10 cellular contexts compared by ENCODE assay signal in genomic region chr1:12540580-12541273, GRCh38.
DNase-seq lines count a peak whose midpoint lies in the region; ATAC-seq and TF ChIP-seq lines count a peak whose summit lies in the region.
"Had no signal": no experiment of that assay in that cellular context is flagged by ENCODE, and none has a peak within 500 bp of the region (broad histone marks: within the 10 kb centered on the region; RNA-seq: fewer than 3 reads in every experiment).

No MANE protein-coding gene starts in this region.

- H3K9ac ChIP-seq in skeletal muscle satellite cell (ENCODE audit: low read depth, low read length) = peak overlapping the region; percentile 42

- H3K36me3 ChIP-seq in HEK293 (ENCODE audit: control insufficient read depth in 2 of 2, insufficient read depth in 1 of 2, low read length in 2 of 2) = no peaks in the 10 kb centered on the region
- no peaks in the 10 kb centered on the region for H3K36me3 ChIP-seq in lower lobe of right lung
- no peaks in the 10 kb centered on the region for H3K36me3 ChIP-seq in skeletal muscle satellite cell (ENCODE audit: insufficient read depth, low read length)

- DNase-seq in coronary artery (ENCODE audit: low spot score) (peak; percentile 75), lower lobe of right lung (peak; percentile 13), NCI-H526 treated with DMSO at 0.1 percent for 48 hours (lab: John Stamatoyannopoulos, UW) (no peak), left colon (no peak)
- DNase-seq in stimulated activated CD4-positive, alpha-beta T cell treated with anti-CD3 and anti-CD28 coated beads, Interleukin-2, amount 100 ng/mL, for 48 hours = no peak
- DNase-seq: CD4-positive, alpha-beta T cell; naive thymus-derived CD8-positive, alpha-beta T cell had no signal

- ATAC-seq in lower lobe of right lung (no peak), left colon (no peak), HG02970 (IDR thresholded peaks at IDR 0.05; ENCODE audit: low FRiP score, unreplicated experiment) (no peak)
- ATAC-seq: naive thymus-derived CD8-positive, alpha-beta T cell had no signal

- POLR2A ChIA-PET in HEK293 (lab: Yijun Ruan, JAX) = interaction anchor here (1.0 to 2.0 kb wide), 5 partner anchors 9 to 78 kb away, joined by 3 to 5 read pairs (median 3); no protein-coding TSS in a partner anchor

- no peak overlapping the region for H3K4me3 ChIP-seq in HEK293 (ENCODE audit: low read depth, low read length)
- peak overlapping the region; percentile 38 for H3K4me3 ChIP-seq in coronary artery
- no peak overlapping the region for H3K4me3 ChIP-seq in lower lobe of right lung
- peak overlapping the region; percentile 45 for H3K4me3 ChIP-seq in skeletal muscle satellite cell (ENCODE audit: low read length)

- H3K9me3 ChIP-seq in HEK293 (ENCODE audit: control insufficient read depth, insufficient read depth, low read depth, low read length) (no peaks in the 10 kb centered on the region), lower lobe of right lung (peaks cover 4% of the 10 kb centered on the region), skeletal muscle satellite cell (replicated peaks; ENCODE audit: low read length) (peaks cover 5% of the 10 kb centered on the region)

- intact Hi-C loops in lower lobe of right lung (cut with DNase I) = no loop called here
- intact Hi-C loops in left colon (cut with DNase I, micrococcal nuclease) = loop anchor here in 1 of 2 donors (10.0 kb wide), 1 partner anchor 54 kb away; no protein-coding TSS in a partner anchor

- TF ChIP-seq CTCF in HEK293 (tag by site-specific recombination; IDR thresholded peaks at IDR 0.05) (no peak), coronary artery (IDR thresholded peaks at IDR 0.05) (no peak), lower lobe of right lung (IDR thresholded peaks at IDR 0.05) (no peak)

- peak overlapping the region; percentile 72 for H3K4me2 ChIP-seq in skeletal muscle satellite cell (ENCODE audit: low read length)

- H3K4me1 ChIP-seq in HEK293 (ENCODE audit: control insufficient read depth, insufficient read depth, low read length) (peaks cover 5% of the 10 kb centered on the region; the same call in 1 of the 2 replicates), lower lobe of right lung (peaks cover 39% of the 10 kb centered on the region), skeletal muscle satellite cell (ENCODE audit: control insufficient read depth, insufficient read depth, low read length) (peaks cover 12% of the 10 kb centered on the region)

- no peak overlapping the region; the same call in 1 of the 2 replicates for H3K27ac ChIP-seq in HEK293 (ENCODE audit: extremely low read depth, low read depth, low read length)
- H3K27ac ChIP-seq in coronary artery = peak overlapping the region; percentile 86 to 90
- H3K27ac ChIP-seq in lower lobe of right lung = peak overlapping the region; percentile 54

- H3K27me3 ChIP-seq in lower lobe of right lung (ENCODE audit: low read depth) (no peaks in the 10 kb centered on the region), skeletal muscle satellite cell (ENCODE audit: control insufficient read depth, insufficient read depth, low read length) (peaks cover 57% of the 10 kb centered on the region)

- CTCF ChIA-PET in HEK293 (lab: Yijun Ruan, JAX) = interaction anchor here (0.6 to 1.0 kb wide), 2 partner anchors 80 to 702 kb away, joined by 3 to 4 read pairs; no protein-coding TSS in a partner anchor

TF ChIP-seq in HEK293, 187 proteins besides CTCF, POLR2A, EP300 and RAD21:
- TF ChIP-seq ZNF580 (tag by site-specific recombination; IDR thresholded peaks at IDR 0.05) (0 out of 2 replicates have a peak, but pooled peaks have one; percentile 17), ZNF121 (tag by site-specific recombination; IDR thresholded peaks at IDR 0.05) (peak; percentile 34; the same call in 1 of the 2 replicates), ZNF768 (tag by site-specific recombination; IDR thresholded peaks at IDR 0.05) (peak; percentile 90), ZNF561 (tag by site-specific recombination; IDR thresholded peaks at IDR 0.05; ENCODE audit: borderline replicate concordance) (no peak)

Comparison
In these comparisons a context has a peak if more than half of its experiments do, and no peak if none do; other contexts are left out.
1. H3K4me3 ChIP-seq: peak in coronary artery (single experiment) and skeletal muscle satellite cell (single experiment); none in HEK293 (single experiment) and lower lobe of right lung (single experiment).
2. DNase-seq: peak in coronary artery (single experiment) and lower lobe of right lung (single experiment); none in NCI-H526 treated with DMSO at 0.1 percent for 48 hours (single experiment), left colon (0 of 2) and stimulated activated CD4-positive, alpha-beta T cell treated with anti-CD3 and anti-CD28 coated beads, Interleukin-2, amount 100 ng/mL, for 48 hours (0 of 2).